In genomic region chr6:21885532-21886089, GRCh38 we compare ENCODE assay signal across 9 cellular contexts.
DNase-seq lines count a peak whose midpoint lies in the region; ATAC-seq and TF ChIP-seq lines count a peak whose summit lies in the region.
"Had no signal": no experiment of that assay in that cellular context is flagged by ENCODE, and none has a peak within 500 bp of the region (broad histone marks: within the 10 kb centered on the region; RNA-seq: fewer than 3 reads in every experiment).

No MANE protein-coding gene starts in this region.

- H3K4me1 Mint-ChIP-seq in Calu3 (ENCODE audit: low read depth, unreplicated experiment): peaks cover 10% of the 10 kb centered on the region
- peaks cover 15% of the 10 kb centered on the region for H3K4me1 Mint-ChIP-seq in activated T-helper 2 cell treated with anti-CD3 and anti-CD28 coated beads, Interferon-gamma antibody, Interleukin-2, Interleukin-4, amounts not matched to agents 10 μg/mL and 5 μg/mL and 100 μg/mL, durations not matched to agents 14 hours and 24 hours and 36 hours (ENCODE audit: low read depth)

- H3K9me3 ChIP-seq in gastroesophageal sphincter: no peaks in the 10 kb centered on the region

- no peak overlapping the region for H3K4me3 ChIP-seq in gastroesophageal sphincter

- H3K27ac ChIP-seq in gastroesophageal sphincter: peak overlapping the region; percentile 21 to 77 (median 54)

- no TSS peak for BruUV-seq in Calu3 (replicated peaks; lab: Mats Ljungman, UMichigan)

- intact Hi-C loops in Calu3 (cut with micrococcal nuclease; ENCODE audit: unreplicated experiment): loop anchor here (1.0 to 5.0 kb wide), 4 partner anchors 37 to 288 kb away; no protein-coding TSS in a partner anchor
- intact Hi-C loops in posterior vena cava (cut with DNase I): loop anchor here in 1 of 2 donors (1.0 kb wide), 1 partner anchor 10 kb away; no protein-coding TSS in a partner anchor
- intact Hi-C loops in activated T-helper 2 cell treated with anti-CD3 and anti-CD28 coated beads, Interferon-gamma antibody, Interleukin-2, Interleukin-4, amounts not matched to agents 10 μg/mL and 5 μg/mL and 100 μg/mL, durations not matched to agents 14 hours and 24 hours and 36 hours (cut with micrococcal nuclease): no loop called here

- no peaks in the 10 kb centered on the region for H3K27me3 ChIP-seq in gastroesophageal sphincter

- CTCF ChIA-PET in Calu3 (lab: Charles Lee): interaction anchor here (0.9 to 2.5 kb wide), 5 partner anchors 38 to 287 kb away, joined by 3 to 8 read pairs (median 3); no protein-coding TSS in a partner anchor
- CTCF ChIA-PET in HEK293T (lab: Yijun Ruan, JAX): interaction anchor here (0.6 kb wide), 1 partner anchor 77 kb away, joined by 4 read pairs; no protein-coding TSS in a partner anchor

- DNase-seq in Calu3 (peak; percentile 86), SK-MEL-5 (ENCODE audit: low read depth, low spot score) (peak; percentile 31), posterior vena cava (ENCODE audit: low spot score) (peak; percentile 88), GM10266 (ENCODE audit: extremely low spot score) (no peak), cerebellar nuclear complex (lab: John Stamatoyannopoulos, UW) (no peak), HEK293T (ENCODE audit: extremely low spot score) (no peak)
- no peak for DNase-seq in activated T-helper 2 cell treated with anti-CD3 and anti-CD28 coated beads, Interferon-gamma antibody, Interleukin-2, Interleukin-4, amounts not matched to agents 10 μg/mL and 5 μg/mL and 100 μg/mL, durations not matched to agents 14 hours and 24 hours and 36 hours (ENCODE audit: low spot score)
- DNase-seq: stimulated activated naive CD8-positive, alpha-beta T cell treated with anti-CD3 and anti-CD28 coated beads, Interleukin-15, Interleukin-2, amounts not matched to agents 100 U/mL and 50 U/mL, for 24 hours had no signal

- in situ Hi-C loops in SK-MEL-5 (cut with HindIII; ENCODE audit: low pct_unique_long_range_greater_than_20kb, low sequenced_read_pairs): no loop called here

- no peak overlapping the region for H3K27ac Mint-ChIP-seq in Calu3 (ENCODE audit: unreplicated experiment)
- no peak overlapping the region for H3K27ac Mint-ChIP-seq in activated T-helper 2 cell treated with anti-CD3 and anti-CD28 coated beads, Interferon-gamma antibody, Interleukin-2, Interleukin-4, amounts not matched to agents 10 μg/mL and 5 μg/mL and 100 μg/mL, durations not matched to agents 14 hours and 24 hours and 36 hours

- POLR2A ChIA-PET in HEK293T (lab: Yijun Ruan, JAX): no interaction called here

- H3K36me3 Mint-ChIP-seq in Calu3 (ENCODE audit: insufficient read depth, unreplicated experiment): no peaks in the 10 kb centered on the region
- peaks cover 13% of the 10 kb centered on the region for H3K36me3 Mint-ChIP-seq in activated T-helper 2 cell treated with anti-CD3 and anti-CD28 coated beads, Interferon-gamma antibody, Interleukin-2, Interleukin-4, amounts not matched to agents 10 μg/mL and 5 μg/mL and 100 μg/mL, durations not matched to agents 14 hours and 24 hours and 36 hours (ENCODE audit: low read depth)

- peak; percentile 71 for ATAC-seq in gastroesophageal sphincter
- ATAC-seq: stimulated activated naive CD8-positive, alpha-beta T cell treated with anti-CD3 and anti-CD28 coated beads, Interleukin-15, Interleukin-2, amounts not matched to agents 100 U/mL and 50 U/mL, for 24 hours had no signal

- H3K36me3 ChIP-seq in gastroesophageal sphincter: no peaks in the 10 kb centered on the region

- TF ChIP-seq CTCF in Calu3 (IDR thresholded peaks at IDR 0.05; ENCODE audit: unreplicated experiment) (no peak), gastroesophageal sphincter (IDR thresholded peaks at IDR 0.05) (no peak), GM10266 (IDR thresholded peaks at IDR 0.05; ENCODE audit: control insufficient read depth, insufficient read depth, low read depth, missing control alignments) (no peak)

- TF ChIP-seq EP300 in gastroesophageal sphincter (IDR thresholded peaks at IDR 0.05): no peak

- no peak for TF ChIP-seq POLR2A in gastroesophageal sphincter (IDR thresholded peaks at IDR 0.05)

- peaks cover 10% of the 10 kb centered on the region for H3K9me3 Mint-ChIP-seq in Calu3 (ENCODE audit: low read depth, unreplicated experiment)
- peaks cover 14% of the 10 kb centered on the region for H3K9me3 Mint-ChIP-seq in activated T-helper 2 cell treated with anti-CD3 and anti-CD28 coated beads, Interferon-gamma antibody, Interleukin-2, Interleukin-4, amounts not matched to agents 10 μg/mL and 5 μg/mL and 100 μg/mL, durations not matched to agents 14 hours and 24 hours and 36 hours

- peaks cover 9 to 47% (median 13%) of the 10 kb centered on the region in 3 donors for H3K4me1 ChIP-seq in gastroesophageal sphincter

- H3K27me3 Mint-ChIP-seq in Calu3 (ENCODE audit: unreplicated experiment): no peaks in the 10 kb centered on the region
- H3K27me3 Mint-ChIP-seq in activated T-helper 2 cell treated with anti-CD3 and anti-CD28 coated beads, Interferon-gamma antibody, Interleukin-2, Interleukin-4, amounts not matched to agents 10 μg/mL and 5 μg/mL and 100 μg/mL, durations not matched to agents 14 hours and 24 hours and 36 hours (ENCODE audit: low read depth): no peaks in the 10 kb centered on the region

- 33 to 48% methylated on average over 4 to 5 of the region's 7 CpGs for WGBS in gastroesophageal sphincter (ENCODE audit: low coverage in 1 of 2), 2 donors

- no peak overlapping the region for H3K4me3 Mint-ChIP-seq in Calu3 (ENCODE audit: low read depth, unreplicated experiment)
- H3K4me3 Mint-ChIP-seq in activated T-helper 2 cell treated with anti-CD3 and anti-CD28 coated beads, Interferon-gamma antibody, Interleukin-2, Interleukin-4, amounts not matched to agents 10 μg/mL and 5 μg/mL and 100 μg/mL, durations not matched to agents 14 hours and 24 hours and 36 hours (ENCODE audit: low read depth): no peak overlapping the region

TF ChIP-seq in HEK293T, 16 proteins besides CTCF, POLR2A, EP300 and RAD21:
- TF ChIP-seq SUZ12 (IDR thresholded peaks at IDR 0.05) (no peak), ELF4 (IDR thresholded peaks at IDR 0.05) (no peak), FOXK2 (IDR thresholded peaks at IDR 0.05) (no peak), NFRKB (IDR thresholded peaks at IDR 0.05) (no peak), SP1 (IDR thresholded peaks at IDR 0.05) (no peak), FOXA1 (IDR thresholded peaks at IDR 0.05) (no peak), HDGF (IDR thresholded peaks at IDR 0.05; ENCODE audit: borderline replicate concordance) (no peak), PKNOX1 (IDR thresholded peaks at IDR 0.05) (no peak), ARNT (IDR thresholded peaks at IDR 0.05) (no peak), FOXM1 (IDR thresholded peaks at IDR 0.05; ENCODE audit: borderline replicate concordance) (no peak), LEF1 (IDR thresholded peaks at IDR 0.05; ENCODE audit: borderline replicate concordance) (no peak), CTBP1 (IDR thresholded peaks at IDR 0.05; ENCODE audit: borderline replicate concordance) (no peak), L3MBTL2 (conservative IDR thresholded peaks at IDR 0.05) (no peak), ZNF384 (IDR thresholded peaks at IDR 0.05) (no peak), BHLHE40 (IDR thresholded peaks at IDR 0.05; ENCODE audit: borderline replicate concordance) (no peak), TARDBP (IDR thresholded peaks at IDR 0.05) (no peak)

Comparison
In these comparisons a context has a peak if more than half of its experiments do, and no peak if none do; other contexts are left out.
1. DNase-seq: peak in Calu3 (single experiment), SK-MEL-5 (single experiment) and posterior vena cava (single experiment); none in GM10266 (single experiment), cerebellar nuclear complex (0 of 2), activated T-helper 2 cell treated with anti-CD3 and anti-CD28 coated beads, Interferon-gamma antibody, Interleukin-2, Interleukin-4, amounts not matched to agents 10 μg/mL and 5 μg/mL and 100 μg/mL, durations not matched to agents 14 hours and 24 hours and 36 hours (single experiment) and HEK293T (single experiment).